In the genomic region with DNA sequence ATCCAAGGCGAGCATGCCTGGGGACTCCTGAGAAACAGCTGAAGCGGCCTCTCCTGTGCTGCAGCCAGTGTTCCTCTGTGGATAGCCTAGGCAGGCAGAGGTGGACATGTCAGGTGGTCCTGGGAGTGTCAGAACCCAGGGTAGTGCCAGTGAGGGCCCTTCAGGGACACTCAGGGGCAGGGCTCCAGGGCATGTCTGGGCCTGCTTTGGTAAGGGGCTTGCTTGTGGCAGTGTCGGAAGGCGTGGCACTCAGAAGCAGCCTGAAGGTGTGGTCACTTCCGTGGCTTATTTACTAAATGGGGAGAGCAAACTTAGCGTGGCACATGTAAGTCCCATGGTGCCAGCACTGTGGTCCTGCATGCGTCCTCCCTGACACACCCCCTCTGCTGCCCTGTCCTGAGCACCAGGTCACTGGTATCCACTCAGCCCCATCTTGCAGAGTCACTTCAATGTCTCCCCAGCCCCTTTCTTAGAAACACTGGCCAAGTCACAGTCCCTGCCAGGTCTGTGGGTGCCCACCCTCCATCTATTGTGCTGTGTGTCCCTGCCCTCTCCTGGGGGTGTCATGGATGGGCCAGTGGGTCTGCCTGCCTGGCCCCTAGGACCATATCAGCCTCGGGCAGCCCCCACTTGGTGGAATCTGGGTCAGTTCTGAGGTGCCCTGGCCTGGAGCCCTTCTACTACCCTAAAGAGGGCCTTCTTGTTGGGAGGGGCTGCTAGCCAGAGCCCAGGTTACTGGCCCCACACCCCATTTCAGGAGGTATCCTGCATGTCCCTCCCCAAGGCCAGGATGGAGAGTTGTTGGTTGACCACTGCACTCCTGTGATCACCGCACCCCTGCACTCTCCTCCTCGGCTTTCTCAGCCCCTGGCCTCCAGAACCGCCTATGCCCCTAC, we compare ENCODE assay signal across 11 cellular contexts. TPM values are rescaled to one million over a fixed set of nuclear protein-coding genes. Genes with fewer than 3 reads are reported as not detected.
DNase-seq lines count a peak whose midpoint lies in the region; ATAC-seq and TF ChIP-seq lines count a peak whose summit lies in the region.
"Had no signal": no experiment of that assay in that cellular context is flagged by ENCODE, and none has a peak within 500 bp of the region (broad histone marks: within the 10 kb centered on the region; RNA-seq: fewer than 3 reads in every experiment).

No MANE protein-coding gene starts in this region.

- H3K27ac Mint-ChIP-seq in Calu3 (ENCODE audit: unreplicated experiment) (peak overlapping the region; percentile 27), HFFc6 (no peak overlapping the region)

- peak overlapping the region; percentile 26 for H3K9ac ChIP-seq in adipocyte (ENCODE audit: low read length)

- no TSS peak for BruUV-seq in Calu3 (replicated peaks; lab: Mats Ljungman, UMichigan)

- peaks cover 7% of the 10 kb centered on the region for H3K36me3 ChIP-seq in adipocyte (ENCODE audit: control insufficient read depth, insufficient read depth, low read length, severe bottlenecking)
- H3K36me3 ChIP-seq in HAP-1 (replicated peaks) = peaks cover 10% of the 10 kb centered on the region

- CTCF ChIA-PET in Calu3 (lab: Charles Lee) = no interaction called here

- H3K4me3 Mint-ChIP-seq in Calu3 (ENCODE audit: low read depth, unreplicated experiment) (no peak overlapping the region), HFFc6 (no peak overlapping the region)

- TF ChIP-seq CTCF in 22Rv1 (IDR thresholded peaks at IDR 0.05) = no peak
- no peak for TF ChIP-seq CTCF in Calu3 (IDR thresholded peaks at IDR 0.05; ENCODE audit: unreplicated experiment)
- TF ChIP-seq CTCF in HFFc6 (IDR thresholded peaks at IDR 0.05) = no peak

- in situ Hi-C loops in HAP-1 (cut with MboI; ENCODE audit: low sequenced_read_pairs) = no loop called here

- peaks cover 34% of the 10 kb centered on the region for H3K4me1 Mint-ChIP-seq in Calu3 (ENCODE audit: low read depth, unreplicated experiment)
- H3K4me1 Mint-ChIP-seq in HFFc6 (ENCODE audit: low read depth) = peaks cover 13% of the 10 kb centered on the region

- no peaks in the 10 kb centered on the region for H3K9me3 Mint-ChIP-seq in Calu3 (ENCODE audit: low read depth, unreplicated experiment)
- no peaks in the 10 kb centered on the region for H3K9me3 Mint-ChIP-seq in HFFc6

- H3K27me3 ChIP-seq in adipocyte (replicated peaks; ENCODE audit: control insufficient read depth, insufficient read depth, low read length) = no peaks in the 10 kb centered on the region
- H3K27me3 ChIP-seq in HAP-1 (ENCODE audit: low read depth) = no peaks in the 10 kb centered on the region
- H3K27me3 ChIP-seq: pancreas had no signal

- H3K36me3 Mint-ChIP-seq in Calu3 (ENCODE audit: insufficient read depth, unreplicated experiment) (peaks cover 58% of the 10 kb centered on the region), HFFc6 (ENCODE audit: low read depth) (peaks cover 7% of the 10 kb centered on the region)

- H3K4me3 ChIP-seq in adipocyte (ENCODE audit: low read length) = no peak overlapping the region
- H3K4me3 ChIP-seq in HAP-1 = no peak overlapping the region
- H3K4me3 ChIP-seq: pancreas had no signal

- peaks cover 14% of the 10 kb centered on the region for H3K4me1 ChIP-seq in adipocyte (ENCODE audit: control insufficient read depth, insufficient read depth, low read length)
- H3K4me1 ChIP-seq in HAP-1 = no peaks in the 10 kb centered on the region

- intact Hi-C loops in Calu3 (cut with micrococcal nuclease; ENCODE audit: unreplicated experiment) = loop anchor here (5.0 kb wide), 1 partner anchor 92 kb away; the partner anchor contains the start of gene H2AZ2

- peak overlapping the region; percentile 2; the same call in 1 of the 2 replicates for H3K27ac ChIP-seq in 22Rv1

- H3K27me3 Mint-ChIP-seq in Calu3 (ENCODE audit: unreplicated experiment) = no peaks in the 10 kb centered on the region
- H3K27me3 Mint-ChIP-seq in HFFc6 (ENCODE audit: insufficient read depth) = no peaks in the 10 kb centered on the region; the same call in 1 of the 2 replicates

- H3K9me3 ChIP-seq in adipocyte (ENCODE audit: control insufficient read depth, low read length) (no peaks in the 10 kb centered on the region), HAP-1 (no peaks in the 10 kb centered on the region)
- H3K9me3 ChIP-seq: pancreas had no signal

- no peak for TF ChIP-seq POLR2A in GM18505 (IDR thresholded peaks at IDR 0.05; ENCODE audit: borderline replicate concordance, extremely low read depth, insufficient read depth, insufficient read length)

- no peak for DNase-seq in Calu3
- DNase-seq in adipocyte (ENCODE audit: low read depth) = no peak
- peak; percentile 43 for DNase-seq in myocyte (ENCODE audit: low read depth)
- DNase-seq in HFFc6 = no peak
- DNase-seq in HAP-1 (ENCODE audit: low spot score in 2 of 2) = no peak
- DNase-seq: KBM-7, NCI-H446 had no signal

- ATAC-seq in GM21528 (IDR thresholded peaks at IDR 0.05; ENCODE audit: low FRiP score, unreplicated experiment) (no peak), GM18505 (IDR thresholded peaks at IDR 0.05; ENCODE audit: unreplicated experiment) (no peak)

RNA-seq across cellular contexts. Expression of gene ZMIZ2, which starts 6.4 kb away (rescaled TPM):
- total RNA-seq in Calu3 (2022) (260 and 269 TPM in 2 replicates), myocyte (14.7 and 21.8 TPM in 2 replicates)
- polyA plus RNA-seq in myocyte (2012) = 67.7 TPM
- 10 to 100 TPM; 33.2 to 42.4 (median 36.6) TPM for total RNA-seq in HFFc6 (2021; fragmentation: NEBNext Ultra II Directional; extraction: Animal tissue kit (Norgen Biotek cat#: 25700))

RNA-seq across cellular contexts. Expression of gene PPIA, which starts 41.4 kb away (rescaled TPM):
- total RNA-seq in Calu3 (2022) = 2,685 and 3,069 TPM in 2 replicates
- total RNA-seq in myocyte = 2,394 and 2,622 TPM in 2 replicates
- polyA plus RNA-seq in myocyte (2012) = 2,331 TPM
- 1,000 to 10,000 TPM; 2,348 to 2,538 (median 2,460) TPM for total RNA-seq in HFFc6 (2021; fragmentation: NEBNext Ultra II Directional; extraction: Animal tissue kit (Norgen Biotek cat#: 25700))
